In genomic region chr3:170585008-170585936, GRCh38 we compare ENCODE assay signal across 10 cellular contexts. TPM values are rescaled to one million over a fixed set of nuclear protein-coding genes. Genes with fewer than 3 reads are reported as not detected.
DNase-seq lines count a peak whose midpoint lies in the region; ATAC-seq and TF ChIP-seq lines count a peak whose summit lies in the region.
"Had no signal": no experiment of that assay in that cellular context is flagged by ENCODE, and none has a peak within 500 bp of the region (broad histone marks: within the 10 kb centered on the region; RNA-seq: fewer than 3 reads in every experiment).

No MANE protein-coding gene starts in this region.

- H3K36me3 ChIP-seq in NT2/D1 (ENCODE audit: insufficient read depth, insufficient read length, low read length): no peaks in the 10 kb centered on the region

- no peak overlapping the region for H3K9ac ChIP-seq in NT2/D1 (ENCODE audit: insufficient read length, low read depth)

- peaks cover 68% of the 10 kb centered on the region for H3K27me3 Mint-ChIP-seq in osteocyte (ENCODE audit: unreplicated experiment)
- H3K27me3 Mint-ChIP-seq in activated CD8-positive, alpha-beta T cell treated with anti-CD3 and anti-CD28 coated beads, Interleukin-2, amount 10 ng/mL, durations not matched to agents 7 days and 5 days (ENCODE audit: low read depth): peaks cover 44% of the 10 kb centered on the region
- peaks cover 45 to 59% of the 10 kb centered on the region in 2 donors for H3K27me3 Mint-ChIP-seq in natural killer cell treated with Interleukin-12 subunit alpha and Interleukin-12 subunit beta and Interleukin-15 and Interleukin-18, amount 100 ng/mL, for 72 hours

- H3K4me3 ChIP-seq in NT2/D1 (ENCODE audit: insufficient read length, low read depth): peak overlapping the region; percentile 44

- peak; percentile 39 for DNase-seq in GM10266 (ENCODE audit: extremely low spot score)
- DNase-seq in NT2/D1 (ENCODE audit: low read depth, low spot score): peak; percentile 6
- peak; percentile 29 for DNase-seq in glomerular visceral epithelial cell (ENCODE audit: extremely low spot score)
- no peak for DNase-seq in osteocyte (ENCODE audit: extremely low spot score, unreplicated experiment)
- DNase-seq in NCI-H446 (lab: John Stamatoyannopoulos, UW): no peak
- DNase-seq in inferior parietal cortex (ENCODE audit: extremely low spot score): no peak
- no peak for DNase-seq in activated CD8-positive, alpha-beta T cell treated with anti-CD3 and anti-CD28 coated beads, Interleukin-2, amount 10 ng/mL, durations not matched to agents 7 days and 5 days
- no peak for DNase-seq in natural killer cell treated with Interleukin-12 subunit alpha and Interleukin-12 subunit beta and Interleukin-15 and Interleukin-18, amount 100 ng/mL, for 72 hours (ENCODE audit: low spot score)

- peak overlapping the region; percentile 66 for H3K4me3 Mint-ChIP-seq in osteocyte (ENCODE audit: unreplicated experiment)
- H3K4me3 Mint-ChIP-seq in activated CD8-positive, alpha-beta T cell treated with anti-CD3 and anti-CD28 coated beads, Interleukin-2, amount 10 ng/mL, durations not matched to agents 7 days and 5 days: no peak overlapping the region
- no peak overlapping the region for H3K4me3 Mint-ChIP-seq in natural killer cell treated with Interleukin-12 subunit alpha and Interleukin-12 subunit beta and Interleukin-15 and Interleukin-18, amount 100 ng/mL, for 72 hours
- H3K4me3 Mint-ChIP-seq: activated CD4-positive, alpha-beta T cell treated with anti-CD3 and anti-CD28 coated beads for 36 hours had no signal

- 0 out of 2 replicates have a peak, but pooled peaks cover 6% of the 10 kb centered on the region for H3K9me3 ChIP-seq in NT2/D1 (ENCODE audit: insufficient read depth, low read length)

- H3K4me1 ChIP-seq in NT2/D1 (ENCODE audit: insufficient read depth, insufficient read length): no peaks in the 10 kb centered on the region

- peaks cover 10% of the 10 kb centered on the region for H3K4me1 Mint-ChIP-seq in osteocyte (ENCODE audit: unreplicated experiment)
- no peaks in the 10 kb centered on the region for H3K4me1 Mint-ChIP-seq in activated CD8-positive, alpha-beta T cell treated with anti-CD3 and anti-CD28 coated beads, Interleukin-2, amount 10 ng/mL, durations not matched to agents 7 days and 5 days (ENCODE audit: low read depth)
- no peaks in the 10 kb centered on the region for H3K4me1 Mint-ChIP-seq in natural killer cell treated with Interleukin-12 subunit alpha and Interleukin-12 subunit beta and Interleukin-15 and Interleukin-18, amount 100 ng/mL, for 72 hours (ENCODE audit: low read depth in 2 of 2)
- H3K4me1 Mint-ChIP-seq: activated CD4-positive, alpha-beta T cell treated with anti-CD3 and anti-CD28 coated beads for 36 hours had no signal

- H3K27me3 ChIP-seq in NT2/D1 (ENCODE audit: insufficient read depth, insufficient read length): peaks cover 59% of the 10 kb centered on the region

- H3K36me3 Mint-ChIP-seq in osteocyte (ENCODE audit: unreplicated experiment): no peaks in the 10 kb centered on the region
- no peaks in the 10 kb centered on the region for H3K36me3 Mint-ChIP-seq in activated CD8-positive, alpha-beta T cell treated with anti-CD3 and anti-CD28 coated beads, Interleukin-2, amount 10 ng/mL, durations not matched to agents 7 days and 5 days (ENCODE audit: low read depth)
- H3K36me3 Mint-ChIP-seq in natural killer cell treated with Interleukin-12 subunit alpha and Interleukin-12 subunit beta and Interleukin-15 and Interleukin-18, amount 100 ng/mL, for 72 hours: peaks cover 18% of the 10 kb centered on the region

- no peaks in the 10 kb centered on the region for H3K9me3 Mint-ChIP-seq in osteocyte (ENCODE audit: unreplicated experiment)
- H3K9me3 Mint-ChIP-seq in activated CD8-positive, alpha-beta T cell treated with anti-CD3 and anti-CD28 coated beads, Interleukin-2, amount 10 ng/mL, durations not matched to agents 7 days and 5 days (ENCODE audit: insufficient read depth): no peaks in the 10 kb centered on the region
- peaks cover 8% of the 10 kb centered on the region for H3K9me3 Mint-ChIP-seq in natural killer cell treated with Interleukin-12 subunit alpha and Interleukin-12 subunit beta and Interleukin-15 and Interleukin-18, amount 100 ng/mL, for 72 hours

- POLR2A ChIA-PET in activated CD8-positive, alpha-beta T cell treated with anti-CD3 and anti-CD28 coated beads, Interleukin-2, amount 10 ng/mL, durations not matched to agents 7 days and 5 days (lab: Charles Lee): no interaction called here

- no peak for TF ChIP-seq CTCF in GM10266 (IDR thresholded peaks at IDR 0.05; ENCODE audit: control insufficient read depth, insufficient read depth, low read depth, missing control alignments)
- TF ChIP-seq CTCF in osteocyte (IDR thresholded peaks at IDR 0.05): no peak

- no peak for ATAC-seq in activated CD8-positive, alpha-beta T cell treated with anti-CD3 and anti-CD28 coated beads, Interleukin-2, amount 10 ng/mL, durations not matched to agents 7 days and 5 days
- ATAC-seq in natural killer cell treated with Interleukin-12 subunit alpha and Interleukin-12 subunit beta and Interleukin-15 and Interleukin-18, amount 100 ng/mL, for 72 hours: no peak
- ATAC-seq: activated CD4-positive, alpha-beta T cell treated with anti-CD3 and anti-CD28 coated beads for 36 hours had no signal

- H3K27ac Mint-ChIP-seq in osteocyte (ENCODE audit: unreplicated experiment): no peak overlapping the region
- H3K27ac Mint-ChIP-seq in activated CD8-positive, alpha-beta T cell treated with anti-CD3 and anti-CD28 coated beads, Interleukin-2, amount 10 ng/mL, durations not matched to agents 7 days and 5 days: no peak overlapping the region
- H3K27ac Mint-ChIP-seq in natural killer cell treated with Interleukin-12 subunit alpha and Interleukin-12 subunit beta and Interleukin-15 and Interleukin-18, amount 100 ng/mL, for 72 hours: no peak overlapping the region
- H3K27ac Mint-ChIP-seq: activated CD4-positive, alpha-beta T cell treated with anti-CD3 and anti-CD28 coated beads for 36 hours had no signal

- CTCF ChIA-PET in activated CD8-positive, alpha-beta T cell treated with anti-CD3 and anti-CD28 coated beads, Interleukin-2, amount 10 ng/mL, durations not matched to agents 7 days and 5 days (lab: Charles Lee): no interaction called here

RNA-seq across cellular contexts. Expression of gene SLC7A14, which starts 0.6 kb away (rescaled TPM):
- total RNA-seq in osteocyte: 1.8 and 2.1 TPM in 2 replicates
- total RNA-seq in activated CD8-positive, alpha-beta T cell treated with anti-CD3 and anti-CD28 coated beads, Interleukin-2, amount 10 ng/mL, durations not matched to agents 7 days and 5 days: not detected
- not detected for total RNA-seq in natural killer cell treated with Interleukin-12 subunit alpha and Interleukin-12 subunit beta and Interleukin-15 and Interleukin-18, amount 100 ng/mL, for 72 hours
- total RNA-seq: activated CD4-positive, alpha-beta T cell treated with anti-CD3 and anti-CD28 coated beads for 36 hours; ureter had no signal

Comparison
In these comparisons a context has a peak if more than half of its experiments do, and no peak if none do; other contexts are left out.
1. DNase-seq: peak in GM10266 (single experiment), NT2/D1 (single experiment) and glomerular visceral epithelial cell (single experiment); none in osteocyte (single experiment), NCI-H446 (0 of 2), inferior parietal cortex (single experiment), activated CD8-positive, alpha-beta T cell treated with anti-CD3 and anti-CD28 coated beads, Interleukin-2, amount 10 ng/mL, durations not matched to agents 7 days and 5 days (single experiment) and natural killer cell treated with Interleukin-12 subunit alpha and Interleukin-12 subunit beta and Interleukin-15 and Interleukin-18, amount 100 ng/mL, for 72 hours (single experiment).